1 cellular context compared by ENCODE assay signal in the genomic region with DNA sequence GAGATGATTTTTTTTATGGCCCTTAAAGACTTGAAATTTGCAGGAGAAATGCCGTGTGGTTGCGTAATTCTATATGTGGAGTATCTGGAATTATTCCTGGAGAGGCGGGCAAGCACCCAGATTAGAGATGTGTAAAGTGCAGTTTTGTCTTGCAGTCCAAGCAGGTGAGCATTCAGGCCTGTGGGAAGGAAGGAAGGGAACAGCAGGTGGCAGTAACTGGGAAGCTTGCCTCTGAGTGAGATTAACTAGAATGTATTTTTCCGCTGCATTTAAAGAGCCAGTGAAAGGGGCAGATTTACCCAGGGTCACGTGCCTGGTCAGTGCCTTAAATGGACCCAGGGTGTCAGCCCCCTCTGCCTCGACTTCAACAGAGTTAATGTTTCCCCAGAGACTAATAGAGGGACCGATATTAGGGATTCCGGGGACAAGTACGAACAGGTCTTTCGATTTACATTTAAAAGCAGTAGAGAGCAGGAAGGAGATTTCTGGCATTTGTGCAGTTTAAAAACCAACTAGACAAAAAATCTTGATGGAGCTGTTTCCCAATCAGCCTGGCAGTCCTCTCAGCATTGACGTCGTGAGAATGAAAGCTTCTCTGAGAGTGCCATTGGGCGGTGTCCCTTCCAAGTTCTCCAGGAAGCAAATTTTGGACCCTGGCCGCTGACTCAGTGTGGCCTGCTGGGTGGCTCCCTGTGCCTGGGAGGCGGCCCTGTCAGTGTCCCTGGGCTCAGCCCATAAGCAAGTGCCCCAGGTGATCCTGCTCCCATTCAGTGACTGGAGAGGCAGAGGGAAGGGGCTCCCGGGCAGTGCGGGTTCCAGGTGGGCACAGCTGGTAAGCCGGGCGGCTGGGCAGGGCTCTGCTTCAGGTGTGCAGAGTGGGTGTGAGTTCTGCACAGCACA.
TF ChIP-seq lines count a peak whose summit lies in the region.

No MANE protein-coding gene starts in this region.

TF ChIP-seq in HepG2, 621 proteins besides CTCF, POLR2A, EP300 and RAD21 (continued from another document and continues in another):
- TF ChIP-seq, protein P1, sequence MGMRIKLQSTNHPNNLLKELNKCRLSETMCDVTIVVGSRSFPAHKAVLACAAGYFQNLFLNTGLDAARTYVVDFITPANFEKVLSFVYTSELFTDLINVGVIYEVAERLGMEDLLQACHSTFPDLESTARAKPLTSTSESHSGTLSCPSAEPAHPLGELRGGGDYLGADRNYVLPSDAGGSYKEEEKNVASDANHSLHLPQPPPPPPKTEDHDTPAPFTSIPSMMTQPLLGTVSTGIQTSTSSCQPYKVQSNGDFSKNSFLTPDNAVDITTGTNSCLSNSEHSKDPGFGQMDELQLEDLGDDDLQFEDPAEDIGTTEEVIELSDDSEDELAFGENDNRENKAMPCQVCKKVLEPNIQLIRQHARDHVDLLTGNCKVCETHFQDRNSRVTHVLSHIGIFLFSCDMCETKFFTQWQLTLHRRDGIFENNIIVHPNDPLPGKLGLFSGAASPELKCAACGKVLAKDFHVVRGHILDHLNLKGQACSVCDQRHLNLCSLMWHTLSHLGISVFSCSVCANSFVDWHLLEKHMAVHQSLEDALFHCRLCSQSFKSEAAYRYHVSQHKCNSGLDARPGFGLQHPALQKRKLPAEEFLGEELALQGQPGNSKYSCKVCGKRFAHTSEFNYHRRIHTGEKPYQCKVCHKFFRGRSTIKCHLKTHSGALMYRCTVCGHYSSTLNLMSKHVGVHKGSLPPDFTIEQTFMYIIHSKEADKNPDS (CRISPR knock-in tag; IDR thresholded peaks at IDR 0.05): no peak
- TF ChIP-seq BHLHE40 (IDR thresholded peaks at IDR 0.05; ENCODE audit: low read length) (peak; percentile 87), ZNF768 (CRISPR knock-in tag; IDR thresholded peaks at IDR 0.05) (peak; percentile 53; the same call in 1 of the 2 replicates), SMAD9 (CRISPR knock-in tag; IDR thresholded peaks at IDR 0.05) (no peak), ZNF841 (CRISPR knock-in tag; IDR thresholded peaks at IDR 0.05; ENCODE audit: borderline replicate concordance) (no peak), ZNF766 (CRISPR knock-in tag; IDR thresholded peaks at IDR 0.05; ENCODE audit: borderline replicate concordance) (0 out of 2 replicates have a peak, but pooled peaks have one; percentile 26), MAFF (IDR thresholded peaks at IDR 0.05; ENCODE audit: low read depth, low read length) (no peak), CCAR2 (optimal IDR thresholded peaks at IDR 0.05; ENCODE audit: low read depth, low read length) (no peak), FOXA3 (CRISPR knock-in tag; IDR thresholded peaks at IDR 0.05) (0 out of 2 replicates have a peak, but pooled peaks have one; percentile 12), SMYD3 (CRISPR knock-in tag; IDR thresholded peaks at IDR 0.05) (peak; percentile 45; the same call in 1 of the 2 replicates), HMGA1 (CRISPR knock-in tag; conservative IDR thresholded peaks at IDR 0.05) (no peak), AGO1 (IDR thresholded peaks at IDR 0.05; ENCODE audit: low read depth, low read length, poor library complexity, severe bottlenecking) (peak; percentile 46), KLF11 (CRISPR knock-in tag; IDR thresholded peaks at IDR 0.05) (no peak), TBL1XR1 (IDR thresholded peaks at IDR 0.05; ENCODE audit: borderline replicate concordance, low read length, partially characterized antibody) (no peak), NCOA2 (CRISPR knock-in tag; IDR thresholded peaks at IDR 0.05) (no peak), ZNF124 (CRISPR knock-in tag; IDR thresholded peaks at IDR 0.05) (no peak), ZNF547 (CRISPR knock-in tag; IDR thresholded peaks at IDR 0.05) (no peak), ZBTB38 (CRISPR knock-in tag; IDR thresholded peaks at IDR 0.05) (no peak), SAP130 (CRISPR knock-in tag; IDR thresholded peaks at IDR 0.05; ENCODE audit: low read depth) (peak; percentile 80), BORCS8-MEF2B (CRISPR knock-in tag; IDR thresholded peaks at IDR 0.05) (no peak), KMT2A (CRISPR knock-in tag; IDR thresholded peaks at IDR 0.05) (no peak; the same call in 1 of the 2 replicates), ZNF383 (CRISPR knock-in tag; IDR thresholded peaks at IDR 0.05; ENCODE audit: borderline replicate concordance) (no peak), LCORL (IDR thresholded peaks at IDR 0.05) (no peak), LCORL (CRISPR knock-in tag; IDR thresholded peaks at IDR 0.05) (peak; percentile 94), ZSCAN31 (CRISPR knock-in tag; IDR thresholded peaks at IDR 0.05; ENCODE audit: low read depth) (0 out of 2 replicates have a peak, but pooled peaks have one; percentile 38), ZNF550 (CRISPR knock-in tag; IDR thresholded peaks at IDR 0.05; ENCODE audit: borderline replicate concordance) (no peak)
- TF ChIP-seq, protein P2, sequence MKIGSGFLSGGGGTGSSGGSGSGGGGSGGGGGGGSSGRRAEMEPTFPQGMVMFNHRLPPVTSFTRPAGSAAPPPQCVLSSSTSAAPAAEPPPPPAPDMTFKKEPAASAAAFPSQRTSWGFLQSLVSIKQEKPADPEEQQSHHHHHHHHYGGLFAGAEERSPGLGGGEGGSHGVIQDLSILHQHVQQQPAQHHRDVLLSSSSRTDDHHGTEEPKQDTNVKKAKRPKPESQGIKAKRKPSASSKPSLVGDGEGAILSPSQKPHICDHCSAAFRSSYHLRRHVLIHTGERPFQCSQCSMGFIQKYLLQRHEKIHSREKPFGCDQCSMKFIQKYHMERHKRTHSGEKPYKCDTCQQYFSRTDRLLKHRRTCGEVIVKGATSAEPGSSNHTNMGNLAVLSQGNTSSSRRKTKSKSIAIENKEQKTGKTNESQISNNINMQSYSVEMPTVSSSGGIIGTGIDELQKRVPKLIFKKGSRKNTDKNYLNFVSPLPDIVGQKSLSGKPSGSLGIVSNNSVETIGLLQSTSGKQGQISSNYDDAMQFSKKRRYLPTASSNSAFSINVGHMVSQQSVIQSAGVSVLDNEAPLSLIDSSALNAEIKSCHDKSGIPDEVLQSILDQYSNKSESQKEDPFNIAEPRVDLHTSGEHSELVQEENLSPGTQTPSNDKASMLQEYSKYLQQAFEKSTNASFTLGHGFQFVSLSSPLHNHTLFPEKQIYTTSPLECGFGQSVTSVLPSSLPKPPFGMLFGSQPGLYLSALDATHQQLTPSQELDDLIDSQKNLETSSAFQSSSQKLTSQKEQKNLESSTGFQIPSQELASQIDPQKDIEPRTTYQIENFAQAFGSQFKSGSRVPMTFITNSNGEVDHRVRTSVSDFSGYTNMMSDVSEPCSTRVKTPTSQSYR (CRISPR knock-in tag; IDR thresholded peaks at IDR 0.05; ENCODE audit: borderline replicate concordance): no peak
- TF ChIP-seq, protein P3, sequence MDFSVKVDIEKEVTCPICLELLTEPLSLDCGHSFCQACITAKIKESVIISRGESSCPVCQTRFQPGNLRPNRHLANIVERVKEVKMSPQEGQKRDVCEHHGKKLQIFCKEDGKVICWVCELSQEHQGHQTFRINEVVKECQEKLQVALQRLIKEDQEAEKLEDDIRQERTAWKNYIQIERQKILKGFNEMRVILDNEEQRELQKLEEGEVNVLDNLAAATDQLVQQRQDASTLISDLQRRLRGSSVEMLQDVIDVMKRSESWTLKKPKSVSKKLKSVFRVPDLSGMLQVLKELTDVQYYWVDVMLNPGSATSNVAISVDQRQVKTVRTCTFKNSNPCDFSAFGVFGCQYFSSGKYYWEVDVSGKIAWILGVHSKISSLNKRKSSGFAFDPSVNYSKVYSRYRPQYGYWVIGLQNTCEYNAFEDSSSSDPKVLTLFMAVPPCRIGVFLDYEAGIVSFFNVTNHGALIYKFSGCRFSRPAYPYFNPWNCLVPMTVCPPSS (IDR thresholded peaks at IDR 0.05): no peak
- TF ChIP-seq, protein P4, sequence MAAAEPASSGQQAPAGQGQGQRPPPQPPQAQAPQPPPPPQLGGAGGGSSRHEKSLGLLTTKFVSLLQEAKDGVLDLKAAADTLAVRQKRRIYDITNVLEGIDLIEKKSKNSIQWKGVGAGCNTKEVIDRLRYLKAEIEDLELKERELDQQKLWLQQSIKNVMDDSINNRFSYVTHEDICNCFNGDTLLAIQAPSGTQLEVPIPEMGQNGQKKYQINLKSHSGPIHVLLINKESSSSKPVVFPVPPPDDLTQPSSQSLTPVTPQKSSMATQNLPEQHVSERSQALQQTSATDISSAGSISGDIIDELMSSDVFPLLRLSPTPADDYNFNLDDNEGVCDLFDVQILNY (CRISPR knock-in tag; conservative IDR thresholded peaks at IDR 0.05): no peak
- TF ChIP-seq, protein P5, sequence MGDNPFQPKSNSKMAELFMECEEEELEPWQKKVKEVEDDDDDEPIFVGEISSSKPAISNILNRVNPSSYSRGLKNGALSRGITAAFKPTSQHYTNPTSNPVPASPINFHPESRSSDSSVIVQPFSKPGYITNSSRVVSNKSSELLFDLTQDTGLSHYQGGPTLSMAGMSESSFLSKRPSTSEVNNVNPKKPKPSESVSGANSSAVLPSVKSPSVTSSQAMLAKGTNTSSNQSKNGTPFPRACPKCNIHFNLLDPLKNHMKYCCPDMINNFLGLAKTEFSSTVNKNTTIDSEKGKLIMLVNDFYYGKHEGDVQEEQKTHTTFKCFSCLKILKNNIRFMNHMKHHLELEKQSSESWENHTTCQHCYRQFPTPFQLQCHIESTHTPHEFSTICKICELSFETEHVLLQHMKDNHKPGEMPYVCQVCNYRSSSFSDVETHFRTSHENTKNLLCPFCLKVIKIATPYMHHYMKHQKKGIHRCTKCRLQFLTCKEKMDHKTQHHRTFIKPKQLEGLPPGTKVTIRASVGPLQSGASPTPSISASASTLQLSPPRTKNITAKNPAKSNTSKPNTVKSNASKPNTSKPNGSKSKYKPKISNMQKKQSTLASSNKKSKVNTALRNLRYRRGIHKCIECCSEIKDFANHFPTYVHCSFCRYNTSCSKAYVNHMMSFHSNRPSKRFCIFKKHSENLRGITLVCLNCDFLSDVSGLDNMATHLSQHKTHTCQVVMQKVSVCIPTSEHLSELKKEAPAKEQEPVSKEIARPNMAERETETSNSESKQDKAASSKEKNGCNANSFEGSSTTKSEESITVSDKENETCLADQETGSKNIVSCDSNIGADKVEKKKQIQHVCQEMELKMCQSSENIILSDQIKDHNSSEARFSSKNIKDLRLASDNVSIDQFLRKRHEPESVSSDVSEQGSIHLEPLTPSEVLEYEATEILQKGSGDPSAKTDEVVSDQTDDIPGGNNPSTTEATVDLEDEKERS (CRISPR knock-in tag; IDR thresholded peaks at IDR 0.05): 0 out of 2 replicates have a peak, but pooled peaks have one; percentile 35
- TF ChIP-seq, protein P6, sequence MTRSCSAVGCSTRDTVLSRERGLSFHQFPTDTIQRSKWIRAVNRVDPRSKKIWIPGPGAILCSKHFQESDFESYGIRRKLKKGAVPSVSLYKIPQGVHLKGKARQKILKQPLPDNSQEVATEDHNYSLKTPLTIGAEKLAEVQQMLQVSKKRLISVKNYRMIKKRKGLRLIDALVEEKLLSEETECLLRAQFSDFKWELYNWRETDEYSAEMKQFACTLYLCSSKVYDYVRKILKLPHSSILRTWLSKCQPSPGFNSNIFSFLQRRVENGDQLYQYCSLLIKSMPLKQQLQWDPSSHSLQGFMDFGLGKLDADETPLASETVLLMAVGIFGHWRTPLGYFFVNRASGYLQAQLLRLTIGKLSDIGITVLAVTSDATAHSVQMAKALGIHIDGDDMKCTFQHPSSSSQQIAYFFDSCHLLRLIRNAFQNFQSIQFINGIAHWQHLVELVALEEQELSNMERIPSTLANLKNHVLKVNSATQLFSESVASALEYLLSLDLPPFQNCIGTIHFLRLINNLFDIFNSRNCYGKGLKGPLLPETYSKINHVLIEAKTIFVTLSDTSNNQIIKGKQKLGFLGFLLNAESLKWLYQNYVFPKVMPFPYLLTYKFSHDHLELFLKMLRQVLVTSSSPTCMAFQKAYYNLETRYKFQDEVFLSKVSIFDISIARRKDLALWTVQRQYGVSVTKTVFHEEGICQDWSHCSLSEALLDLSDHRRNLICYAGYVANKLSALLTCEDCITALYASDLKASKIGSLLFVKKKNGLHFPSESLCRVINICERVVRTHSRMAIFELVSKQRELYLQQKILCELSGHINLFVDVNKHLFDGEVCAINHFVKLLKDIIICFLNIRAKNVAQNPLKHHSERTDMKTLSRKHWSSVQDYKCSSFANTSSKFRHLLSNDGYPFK (CRISPR knock-in tag; IDR thresholded peaks at IDR 0.05; ENCODE audit: borderline replicate concordance): no peak
- TF ChIP-seq, protein P7, sequence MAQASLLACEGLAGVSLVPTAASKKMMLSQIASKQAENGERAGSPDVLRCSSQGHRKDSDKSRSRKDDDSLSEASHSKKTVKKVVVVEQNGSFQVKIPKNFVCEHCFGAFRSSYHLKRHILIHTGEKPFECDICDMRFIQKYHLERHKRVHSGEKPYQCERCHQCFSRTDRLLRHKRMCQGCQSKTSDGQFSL (CRISPR knock-in tag; IDR thresholded peaks at IDR 0.05): no peak
- TF ChIP-seq, protein P8, sequence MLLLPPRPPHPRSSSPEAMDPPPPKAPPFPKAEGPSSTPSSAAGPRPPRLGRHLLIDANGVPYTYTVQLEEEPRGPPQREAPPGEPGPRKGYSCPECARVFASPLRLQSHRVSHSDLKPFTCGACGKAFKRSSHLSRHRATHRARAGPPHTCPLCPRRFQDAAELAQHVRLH (CRISPR knock-in tag; IDR thresholded peaks at IDR 0.05; ENCODE audit: borderline replicate concordance, low read depth): 0 out of 2 replicates have a peak, but pooled peaks have one; percentile 18
- TF ChIP-seq, protein P9, sequence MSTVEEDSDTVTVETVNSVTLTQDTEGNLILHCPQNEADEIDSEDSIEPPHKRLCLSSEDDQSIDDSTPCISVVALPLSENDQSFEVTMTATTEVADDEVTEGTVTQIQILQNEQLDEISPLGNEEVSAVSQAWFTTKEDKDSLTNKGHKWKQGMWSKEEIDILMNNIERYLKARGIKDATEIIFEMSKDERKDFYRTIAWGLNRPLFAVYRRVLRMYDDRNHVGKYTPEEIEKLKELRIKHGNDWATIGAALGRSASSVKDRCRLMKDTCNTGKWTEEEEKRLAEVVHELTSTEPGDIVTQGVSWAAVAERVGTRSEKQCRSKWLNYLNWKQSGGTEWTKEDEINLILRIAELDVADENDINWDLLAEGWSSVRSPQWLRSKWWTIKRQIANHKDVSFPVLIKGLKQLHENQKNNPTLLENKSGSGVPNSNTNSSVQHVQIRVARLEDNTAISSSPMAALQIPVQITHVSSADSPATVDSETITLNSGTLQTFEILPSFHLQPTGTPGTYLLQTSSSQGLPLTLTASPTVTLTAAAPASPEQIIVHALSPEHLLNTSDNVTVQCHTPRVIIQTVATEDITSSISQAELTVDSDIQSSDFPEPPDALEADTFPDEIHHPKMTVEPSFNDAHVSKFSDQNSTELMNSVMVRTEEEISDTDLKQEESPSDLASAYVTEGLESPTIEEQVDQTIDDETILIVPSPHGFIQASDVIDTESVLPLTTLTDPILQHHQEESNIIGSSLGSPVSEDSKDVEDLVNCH (CRISPR knock-in tag; IDR thresholded peaks at IDR 0.05): no peak
- TF ChIP-seq, protein P10, sequence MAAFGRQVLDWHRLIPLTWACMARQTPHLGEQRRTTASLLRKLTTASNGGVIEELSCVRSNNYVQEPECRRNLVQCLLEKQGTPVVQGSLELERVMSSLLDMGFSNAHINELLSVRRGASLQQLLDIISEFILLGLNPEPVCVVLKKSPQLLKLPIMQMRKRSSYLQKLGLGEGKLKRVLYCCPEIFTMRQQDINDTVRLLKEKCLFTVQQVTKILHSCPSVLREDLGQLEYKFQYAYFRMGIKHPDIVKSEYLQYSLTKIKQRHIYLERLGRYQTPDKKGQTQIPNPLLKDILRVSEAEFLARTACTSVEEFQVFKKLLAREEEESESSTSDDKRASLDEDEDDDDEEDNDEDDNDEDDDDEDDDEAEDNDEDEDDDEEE (CRISPR knock-in tag; IDR thresholded peaks at IDR 0.05): no peak
- TF ChIP-seq, protein P11, sequence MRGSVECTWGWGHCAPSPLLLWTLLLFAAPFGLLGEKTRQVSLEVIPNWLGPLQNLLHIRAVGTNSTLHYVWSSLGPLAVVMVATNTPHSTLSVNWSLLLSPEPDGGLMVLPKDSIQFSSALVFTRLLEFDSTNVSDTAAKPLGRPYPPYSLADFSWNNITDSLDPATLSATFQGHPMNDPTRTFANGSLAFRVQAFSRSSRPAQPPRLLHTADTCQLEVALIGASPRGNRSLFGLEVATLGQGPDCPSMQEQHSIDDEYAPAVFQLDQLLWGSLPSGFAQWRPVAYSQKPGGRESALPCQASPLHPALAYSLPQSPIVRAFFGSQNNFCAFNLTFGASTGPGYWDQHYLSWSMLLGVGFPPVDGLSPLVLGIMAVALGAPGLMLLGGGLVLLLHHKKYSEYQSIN (CRISPR knock-in tag; IDR thresholded peaks at IDR 0.05; ENCODE audit: borderline replicate concordance): no peak
